In the genomic region with DNA sequence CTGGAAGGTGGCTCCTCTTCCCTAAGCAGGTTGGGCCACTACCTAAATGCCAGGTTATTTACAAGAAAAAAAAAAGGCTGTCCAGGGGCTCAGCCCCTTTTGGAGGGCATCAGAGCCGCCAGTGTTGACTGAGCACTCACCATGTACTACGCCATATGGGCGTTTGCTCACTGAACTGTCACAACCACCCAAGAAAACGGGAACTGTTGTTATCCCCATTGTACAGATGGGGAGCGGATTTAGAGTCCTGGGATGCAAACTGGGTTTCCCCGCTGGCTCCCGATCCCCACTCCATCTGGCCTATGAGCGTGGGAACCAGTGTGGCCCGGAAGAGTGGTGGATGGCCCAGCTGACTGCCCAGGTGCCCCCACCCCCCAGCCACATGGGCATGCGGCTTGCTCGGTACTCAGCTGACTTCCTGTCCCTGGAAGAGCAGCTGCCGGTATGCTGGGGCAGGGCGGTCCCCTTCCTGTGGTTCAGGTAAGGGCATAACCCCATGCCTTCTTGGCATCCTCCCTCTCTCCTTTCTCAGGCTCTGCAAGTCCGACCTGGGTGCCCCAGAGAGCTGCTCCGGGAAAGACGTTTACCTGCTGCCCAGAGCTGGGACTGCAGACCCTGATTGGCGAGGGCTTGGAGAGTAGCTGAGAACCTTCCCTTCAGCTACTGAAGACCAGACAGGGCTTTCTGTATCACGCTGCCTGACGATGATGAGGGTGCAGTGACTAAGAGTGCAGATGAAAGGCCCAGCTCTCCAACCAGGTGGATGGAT, we compare ENCODE assay signal across 1 cellular context.
TF ChIP-seq lines count a peak whose summit lies in the region.

No MANE protein-coding gene starts in this region.

TF ChIP-seq in GM12878, 131 proteins besides CTCF, POLR2A, EP300 and RAD21 (continued from another document):
- TF ChIP-seq, protein P1, sequence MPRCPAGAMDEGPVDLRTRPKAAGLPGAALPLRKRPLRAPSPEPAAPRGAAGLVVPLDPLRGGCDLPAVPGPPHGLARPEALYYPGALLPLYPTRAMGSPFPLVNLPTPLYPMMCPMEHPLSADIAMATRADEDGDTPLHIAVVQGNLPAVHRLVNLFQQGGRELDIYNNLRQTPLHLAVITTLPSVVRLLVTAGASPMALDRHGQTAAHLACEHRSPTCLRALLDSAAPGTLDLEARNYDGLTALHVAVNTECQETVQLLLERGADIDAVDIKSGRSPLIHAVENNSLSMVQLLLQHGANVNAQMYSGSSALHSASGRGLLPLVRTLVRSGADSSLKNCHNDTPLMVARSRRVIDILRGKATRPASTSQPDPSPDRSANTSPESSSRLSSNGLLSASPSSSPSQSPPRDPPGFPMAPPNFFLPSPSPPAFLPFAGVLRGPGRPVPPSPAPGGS (IDR thresholded peaks at IDR 0.05; ENCODE audit: borderline replicate concordance, insufficient read depth, low read depth, low read length, poor library complexity, severe bottlenecking), result no peak
- TF ChIP-seq BRCA1 (IDR thresholded peaks at IDR 0.05; ENCODE audit: low read depth, low read length), result no peak
- no peak for TF ChIP-seq PAX8 (IDR thresholded peaks at IDR 0.05)
